In the genomic region with DNA sequence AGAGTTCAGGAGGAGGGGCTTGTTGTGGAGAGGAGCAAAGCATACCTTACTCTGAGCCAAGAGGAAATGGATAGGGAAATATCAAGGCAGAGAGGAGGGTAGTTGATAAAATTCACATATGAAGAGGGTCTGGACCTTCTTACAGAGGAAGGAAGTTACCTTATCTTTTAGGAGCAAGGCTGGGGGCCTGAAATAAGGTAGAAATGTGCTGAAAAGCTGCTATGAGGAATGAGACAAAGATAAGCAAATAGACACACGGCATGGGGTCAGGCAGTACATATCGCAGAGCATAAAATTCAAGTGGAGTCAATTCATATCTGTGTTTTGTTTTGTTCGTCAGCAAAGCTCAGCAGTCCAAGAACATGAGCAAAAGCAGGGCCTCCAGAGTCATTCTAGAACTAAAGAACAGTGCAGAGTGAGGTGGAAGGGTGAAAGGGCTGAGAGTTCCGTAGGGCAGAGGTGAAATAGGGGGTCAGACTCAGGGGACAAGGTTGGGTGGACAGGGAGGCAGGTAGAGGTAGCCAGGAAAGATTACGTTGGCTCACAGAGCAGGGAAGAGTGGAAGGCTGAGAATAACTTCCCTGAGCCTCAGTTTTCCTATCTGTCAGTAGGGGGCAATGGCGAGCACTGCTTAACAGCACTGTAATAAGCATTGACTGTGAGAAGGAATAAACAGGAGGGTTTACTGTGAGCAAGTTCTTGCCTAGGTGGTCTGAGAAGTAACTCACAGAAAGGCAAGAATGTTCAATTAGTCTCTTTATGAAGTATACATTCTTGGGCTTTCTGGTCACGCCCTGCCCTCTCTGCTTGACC, we compare ENCODE assay signal across 7 cellular contexts. TPM values are rescaled to one million over a fixed set of nuclear protein-coding genes. Genes with fewer than 3 reads are reported as not detected.
DNase-seq lines count a peak whose midpoint lies in the region; ATAC-seq and TF ChIP-seq lines count a peak whose summit lies in the region.

No MANE protein-coding gene starts in this region.

- H3K4me1 Mint-ChIP-seq in nephron progenitor cell, result no peaks in the 10 kb centered on the region
- H3K4me1 Mint-ChIP-seq in T-helper 2 cell treated with Interferon-gamma antibody and Interleukin-4, amounts not matched to agents 5 μg/mL and 100 μg/mL, for 36 hours (ENCODE audit: low read depth), result peaks cover 7% of the 10 kb centered on the region

- H3K9me3 Mint-ChIP-seq in nephron progenitor cell, result peaks cover 31% of the 10 kb centered on the region
- no peaks in the 10 kb centered on the region for H3K9me3 Mint-ChIP-seq in T-helper 2 cell treated with Interferon-gamma antibody and Interleukin-4, amounts not matched to agents 5 μg/mL and 100 μg/mL, for 36 hours

- H3K4me3 Mint-ChIP-seq in nephron progenitor cell, result no peak overlapping the region
- H3K4me3 Mint-ChIP-seq in T-helper 2 cell treated with Interferon-gamma antibody and Interleukin-4, amounts not matched to agents 5 μg/mL and 100 μg/mL, for 36 hours, result no peak overlapping the region

- H3K27me3 Mint-ChIP-seq in nephron progenitor cell (ENCODE audit: low read depth, poor library complexity), result no peaks in the 10 kb centered on the region
- H3K27me3 Mint-ChIP-seq in T-helper 2 cell treated with Interferon-gamma antibody and Interleukin-4, amounts not matched to agents 5 μg/mL and 100 μg/mL, for 36 hours (ENCODE audit: low read depth), result no peaks in the 10 kb centered on the region

- peak; percentile 76 for ATAC-seq in GM19467 (IDR thresholded peaks at IDR 0.05; ENCODE audit: unreplicated experiment)

- no peak overlapping the region for H3K9ac ChIP-seq in colonic mucosa (ENCODE audit: low read depth in 2 of 2, low read length in 2 of 2)

- intact Hi-C loops in colonic mucosa (cut with DNase I), result no loop called here

- no peaks in the 10 kb centered on the region for H3K36me3 Mint-ChIP-seq in nephron progenitor cell (ENCODE audit: low read depth)
- no peaks in the 10 kb centered on the region for H3K36me3 Mint-ChIP-seq in T-helper 2 cell treated with Interferon-gamma antibody and Interleukin-4, amounts not matched to agents 5 μg/mL and 100 μg/mL, for 36 hours (ENCODE audit: low read depth)

- H3K4me1 ChIP-seq in colonic mucosa, result no peaks in the 10 kb centered on the region

- no peaks in the 10 kb centered on the region for H3K36me3 ChIP-seq in colonic mucosa

- peak; percentile 74 for TF ChIP-seq CTCF in colonic mucosa (IDR thresholded peaks at IDR 0.05)
- TF ChIP-seq CTCF in nephron progenitor cell (IDR thresholded peaks at IDR 0.05), result peak; percentile 40

- H3K9me3 ChIP-seq in colonic mucosa, result no peaks in the 10 kb centered on the region

- H3K27me3 ChIP-seq in colonic mucosa, result no peaks in the 10 kb centered on the region

- no peak overlapping the region for H3K27ac ChIP-seq in colonic mucosa

- DNase-seq in GM04504 (ENCODE audit: low read depth), result peak; percentile 4
- DNase-seq in NAMALWA (ENCODE audit: low spot score), result peak; percentile 45
- peak; percentile 50 for DNase-seq in colonic mucosa
- peak; percentile 10 for DNase-seq in nephron progenitor cell
- no peak for DNase-seq in T-helper 2 cell treated with Interferon-gamma antibody and Interleukin-4, amounts not matched to agents 5 μg/mL and 100 μg/mL, for 36 hours (ENCODE audit: low spot score)
- no peak for DNase-seq in NCI-H2227 treated with DMSO at 0.1 percent for 48 hours (lab: John Stamatoyannopoulos, UW)

- no peak overlapping the region for H3K27ac Mint-ChIP-seq in nephron progenitor cell
- no peak overlapping the region for H3K27ac Mint-ChIP-seq in T-helper 2 cell treated with Interferon-gamma antibody and Interleukin-4, amounts not matched to agents 5 μg/mL and 100 μg/mL, for 36 hours

- H3K4me3 ChIP-seq in colonic mucosa, result no peak overlapping the region

RNA-seq across cellular contexts. Expression of a gene that starts 9.2 kb away (rescaled TPM):
- 10 to 100 TPM in 1 of 2 donors, 1 to 10 TPM in 1; 5.7 to 14.1 TPM for total RNA-seq in colonic mucosa

Comparison
In these comparisons a context has a peak if more than half of its experiments do, and no peak if none do; other contexts are left out.
1. DNase-seq: peak in GM04504 (single experiment), NAMALWA (single experiment), colonic mucosa (single experiment) and nephron progenitor cell (single experiment); none in T-helper 2 cell treated with Interferon-gamma antibody and Interleukin-4, amounts not matched to agents 5 μg/mL and 100 μg/mL, for 36 hours (single experiment) and NCI-H2227 treated with DMSO at 0.1 percent for 48 hours (single experiment).